Comparison of ENCODE assay signal across 8 cellular contexts in the genomic region with DNA sequence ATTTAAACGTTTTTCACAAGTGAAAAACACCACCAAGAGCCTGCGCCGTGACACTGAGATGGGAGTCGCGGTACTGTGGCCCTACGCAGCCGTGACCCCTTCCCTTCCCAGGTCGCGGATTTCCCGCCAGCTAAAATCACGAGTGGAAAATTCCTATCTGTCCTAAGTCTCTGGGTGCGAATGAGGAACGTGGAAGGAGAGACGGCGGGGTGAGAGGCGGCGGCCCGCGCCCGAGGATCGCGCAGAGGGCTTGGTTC. TPM values are rescaled to one million over a fixed set of nuclear protein-coding genes. Genes with fewer than 3 reads are reported as not detected.
A peak's percentile ranks its signal among the peaks of the same experiment; 100 is the strongest.
DNase-seq lines count a peak whose midpoint lies in the region; ATAC-seq lines count a peak whose summit lies in the region.

No MANE protein-coding gene starts in this region.

- H3K36me3 Mint-ChIP-seq in activated CD4-positive, alpha-beta T cell treated with anti-CD3 and anti-CD28 coated beads, Interleukin-2, amount 10 ng/mL, durations not matched to agents 24 days and 14 days (ENCODE audit: low read depth), result peaks cover 13% of the 10 kb centered on the region
- H3K36me3 Mint-ChIP-seq in activated T-helper 2 cell treated with anti-CD3 and anti-CD28 coated beads, Interferon-gamma antibody, Interleukin-2, Interleukin-4, amounts not matched to agents 10 μg/mL and 5 μg/mL and 100 μg/mL, durations not matched to agents 14 hours and 24 hours and 36 hours (ENCODE audit: low read depth), result peaks cover 27% of the 10 kb centered on the region
- H3K36me3 Mint-ChIP-seq in stimulated activated effector memory CD8-positive, alpha-beta T cell treated with anti-CD3 and anti-CD28 coated beads, Interleukin-12 subunit alpha, Interleukin-12 subunit beta, amount 100 ng/mL, for 72 hours, result peaks cover 44% of the 10 kb centered on the region

- H3K27me3 Mint-ChIP-seq in activated CD4-positive, alpha-beta T cell treated with anti-CD3 and anti-CD28 coated beads, Interleukin-2, amount 10 ng/mL, durations not matched to agents 24 days and 14 days, result peaks cover 11% of the 10 kb centered on the region
- H3K27me3 Mint-ChIP-seq in activated T-helper 2 cell treated with anti-CD3 and anti-CD28 coated beads, Interferon-gamma antibody, Interleukin-2, Interleukin-4, amounts not matched to agents 10 μg/mL and 5 μg/mL and 100 μg/mL, durations not matched to agents 14 hours and 24 hours and 36 hours (ENCODE audit: low read depth), result no peaks in the 10 kb centered on the region

- H3K4me3 ChIP-seq in iPS-15b (ENCODE audit: low read depth, low read length), result peak overlapping the region; percentile 98

- H3K4me3 Mint-ChIP-seq in activated CD4-positive, alpha-beta T cell treated with anti-CD3 and anti-CD28 coated beads, Interleukin-2, amount 10 ng/mL, durations not matched to agents 24 days and 14 days, result peak overlapping the region; percentile 94
- peak overlapping the region; percentile 89 for H3K4me3 Mint-ChIP-seq in activated T-helper 2 cell treated with anti-CD3 and anti-CD28 coated beads, Interferon-gamma antibody, Interleukin-2, Interleukin-4, amounts not matched to agents 10 μg/mL and 5 μg/mL and 100 μg/mL, durations not matched to agents 14 hours and 24 hours and 36 hours (ENCODE audit: low read depth)
- H3K4me3 Mint-ChIP-seq in stimulated activated effector memory CD8-positive, alpha-beta T cell treated with anti-CD3 and anti-CD28 coated beads, Interleukin-12 subunit alpha, Interleukin-12 subunit beta, amount 100 ng/mL, for 72 hours, result peak overlapping the region; percentile 77

- ATAC-seq in HG03064 (IDR thresholded peaks at IDR 0.05; ENCODE audit: low read depth, unreplicated experiment), result peak; percentile 10
- ATAC-seq in stimulated activated effector memory CD8-positive, alpha-beta T cell treated with anti-CD3 and anti-CD28 coated beads, Interleukin-12 subunit alpha, Interleukin-12 subunit beta, amount 100 ng/mL, for 72 hours, result peak; percentile 1

- peaks cover 2% of the 10 kb centered on the region for H3K4me1 ChIP-seq in iPS-15b (ENCODE audit: control insufficient read depth, insufficient read depth, low read length)

- no peaks in the 10 kb centered on the region for H3K9me3 ChIP-seq in iPS-15b (ENCODE audit: control insufficient read depth, insufficient read depth, low read length)

- intact Hi-C loops in activated CD4-positive, alpha-beta T cell treated with anti-CD3 and anti-CD28 coated beads, Interleukin-2, amount 10 ng/mL, durations not matched to agents 24 days and 14 days (cut with micrococcal nuclease), result loop anchor here (1.0 to 10.0 kb wide), 7 partner anchors 8 to 1341 kb away; a partner anchor contains a TSS
- intact Hi-C loops in activated T-helper 2 cell treated with anti-CD3 and anti-CD28 coated beads, Interferon-gamma antibody, Interleukin-2, Interleukin-4, amounts not matched to agents 10 μg/mL and 5 μg/mL and 100 μg/mL, durations not matched to agents 14 hours and 24 hours and 36 hours (cut with micrococcal nuclease), result loop anchor here (1.0 to 5.0 kb wide), 7 partner anchors 90 to 1359 kb away; a partner anchor contains a TSS

- peaks cover 35% of the 10 kb centered on the region for H3K4me1 Mint-ChIP-seq in activated CD4-positive, alpha-beta T cell treated with anti-CD3 and anti-CD28 coated beads, Interleukin-2, amount 10 ng/mL, durations not matched to agents 24 days and 14 days
- H3K4me1 Mint-ChIP-seq in activated T-helper 2 cell treated with anti-CD3 and anti-CD28 coated beads, Interferon-gamma antibody, Interleukin-2, Interleukin-4, amounts not matched to agents 10 μg/mL and 5 μg/mL and 100 μg/mL, durations not matched to agents 14 hours and 24 hours and 36 hours (ENCODE audit: low read depth), result peaks cover 45% of the 10 kb centered on the region
- H3K4me1 Mint-ChIP-seq in stimulated activated effector memory CD8-positive, alpha-beta T cell treated with anti-CD3 and anti-CD28 coated beads, Interleukin-12 subunit alpha, Interleukin-12 subunit beta, amount 100 ng/mL, for 72 hours, result peaks cover 44% of the 10 kb centered on the region

- no peak for DNase-seq in activated CD4-positive, alpha-beta T cell treated with anti-CD3 and anti-CD28 coated beads, Interleukin-2, amount 10 ng/mL, durations not matched to agents 24 days and 14 days
- no peak for DNase-seq in activated CD4-positive, alpha-beta T cell treated with anti-CD3 and anti-CD28 coated beads for 48 hours
- no peak for DNase-seq in activated T-helper 2 cell treated with anti-CD3 and anti-CD28 coated beads, Interferon-gamma antibody, Interleukin-2, Interleukin-4, amounts not matched to agents 10 μg/mL and 5 μg/mL and 100 μg/mL, durations not matched to agents 14 hours and 24 hours and 36 hours (ENCODE audit: low spot score)
- peak in 1 of 2 donors; percentile 11 for DNase-seq in stimulated activated effector memory CD8-positive, alpha-beta T cell treated with anti-CD3 and anti-CD28 coated beads, Interleukin-12 subunit alpha, Interleukin-12 subunit beta, amount 100 ng/mL, for 72 hours (ENCODE audit: low spot score in 2 of 2)
- DNase-seq in SW 1271 (lab: John Stamatoyannopoulos, UW), result no peak
- no peak for DNase-seq in DMS153 treated with DMSO at 0.1 percent for 48 hours (lab: John Stamatoyannopoulos, UW; ENCODE audit: unreplicated experiment)

- H3K27ac Mint-ChIP-seq in activated CD4-positive, alpha-beta T cell treated with anti-CD3 and anti-CD28 coated beads, Interleukin-2, amount 10 ng/mL, durations not matched to agents 24 days and 14 days, result peak overlapping the region; percentile 91
- peak overlapping the region; percentile 95 for H3K27ac Mint-ChIP-seq in activated T-helper 2 cell treated with anti-CD3 and anti-CD28 coated beads, Interferon-gamma antibody, Interleukin-2, Interleukin-4, amounts not matched to agents 10 μg/mL and 5 μg/mL and 100 μg/mL, durations not matched to agents 14 hours and 24 hours and 36 hours
- peak overlapping the region; percentile 91 for H3K27ac Mint-ChIP-seq in stimulated activated effector memory CD8-positive, alpha-beta T cell treated with anti-CD3 and anti-CD28 coated beads, Interleukin-12 subunit alpha, Interleukin-12 subunit beta, amount 100 ng/mL, for 72 hours

- peak overlapping the region; percentile 98 for H3K9ac ChIP-seq in iPS-15b (ENCODE audit: low read depth, low read length)

- H3K9me3 Mint-ChIP-seq in activated CD4-positive, alpha-beta T cell treated with anti-CD3 and anti-CD28 coated beads, Interleukin-2, amount 10 ng/mL, durations not matched to agents 24 days and 14 days, result peaks cover 8% of the 10 kb centered on the region
- peaks cover 6% of the 10 kb centered on the region for H3K9me3 Mint-ChIP-seq in activated T-helper 2 cell treated with anti-CD3 and anti-CD28 coated beads, Interferon-gamma antibody, Interleukin-2, Interleukin-4, amounts not matched to agents 10 μg/mL and 5 μg/mL and 100 μg/mL, durations not matched to agents 14 hours and 24 hours and 36 hours
- peaks cover 8% of the 10 kb centered on the region for H3K9me3 Mint-ChIP-seq in stimulated activated effector memory CD8-positive, alpha-beta T cell treated with anti-CD3 and anti-CD28 coated beads, Interleukin-12 subunit alpha, Interleukin-12 subunit beta, amount 100 ng/mL, for 72 hours

- H3K27me3 ChIP-seq in iPS-15b (ENCODE audit: control insufficient read depth, insufficient read depth, low read length), result no peaks in the 10 kb centered on the region

- no peaks in the 10 kb centered on the region for H3K36me3 ChIP-seq in iPS-15b (ENCODE audit: control insufficient read depth, insufficient read depth, low read length)

RNA-seq across cellular contexts. Expression of a gene that starts 0.7 kb away (rescaled TPM):
- total RNA-seq in activated CD4-positive, alpha-beta T cell treated with anti-CD3 and anti-CD28 coated beads, Interleukin-2, amount 10 ng/mL, durations not matched to agents 24 days and 14 days, result 10.5 and 11.0 TPM in 2 replicates
- total RNA-seq in activated T-helper 2 cell treated with anti-CD3 and anti-CD28 coated beads, Interferon-gamma antibody, Interleukin-2, Interleukin-4, amounts not matched to agents 10 μg/mL and 5 μg/mL and 100 μg/mL, durations not matched to agents 14 hours and 24 hours and 36 hours, result 14.8 TPM in 2 replicates
